In the genomic region with DNA sequence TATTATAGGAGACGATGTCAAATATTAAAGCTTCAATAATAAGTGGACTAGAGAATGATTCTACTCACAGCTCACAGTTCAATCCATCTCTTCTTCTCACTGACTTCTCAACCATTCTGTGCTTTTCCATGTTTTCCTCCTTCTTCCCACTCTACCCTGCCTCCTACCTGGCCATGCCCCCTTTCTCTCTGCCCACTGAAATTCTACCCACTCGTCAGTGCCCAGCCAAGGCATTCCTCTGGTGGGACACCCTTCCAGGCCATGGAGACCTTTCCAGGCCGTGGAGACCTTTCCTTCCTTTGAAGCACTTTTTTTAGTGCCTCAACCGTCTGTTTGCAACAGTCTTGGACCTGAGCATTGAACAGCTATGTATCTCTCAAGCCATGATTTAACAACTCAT, we compare ENCODE assay signal across 1 cellular context.
TF ChIP-seq lines count a peak whose summit lies in the region.

No MANE protein-coding gene starts in this region.

TF ChIP-seq in SK-N-SH treated with all-trans-retinoic acid at 6 μM for 48 hours, 23 proteins besides CTCF, POLR2A, EP300 and RAD21 (continued from another document):
- TF ChIP-seq, protein P1, sequence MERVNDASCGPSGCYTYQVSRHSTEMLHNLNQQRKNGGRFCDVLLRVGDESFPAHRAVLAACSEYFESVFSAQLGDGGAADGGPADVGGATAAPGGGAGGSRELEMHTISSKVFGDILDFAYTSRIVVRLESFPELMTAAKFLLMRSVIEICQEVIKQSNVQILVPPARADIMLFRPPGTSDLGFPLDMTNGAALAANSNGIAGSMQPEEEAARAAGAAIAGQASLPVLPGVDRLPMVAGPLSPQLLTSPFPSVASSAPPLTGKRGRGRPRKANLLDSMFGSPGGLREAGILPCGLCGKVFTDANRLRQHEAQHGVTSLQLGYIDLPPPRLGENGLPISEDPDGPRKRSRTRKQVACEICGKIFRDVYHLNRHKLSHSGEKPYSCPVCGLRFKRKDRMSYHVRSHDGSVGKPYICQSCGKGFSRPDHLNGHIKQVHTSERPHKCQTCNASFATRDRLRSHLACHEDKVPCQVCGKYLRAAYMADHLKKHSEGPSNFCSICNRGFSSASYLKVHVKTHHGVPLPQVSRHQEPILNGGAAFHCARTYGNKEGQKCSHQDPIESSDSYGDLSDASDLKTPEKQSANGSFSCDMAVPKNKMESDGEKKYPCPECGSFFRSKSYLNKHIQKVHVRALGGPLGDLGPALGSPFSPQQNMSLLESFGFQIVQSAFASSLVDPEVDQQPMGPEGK (CRISPR knock-in tag; IDR thresholded peaks at IDR 0.05; ENCODE audit: borderline replicate concordance) = no peak
- no peak for TF ChIP-seq RARB (CRISPR knock-in tag; IDR thresholded peaks at IDR 0.05)
- no peak for TF ChIP-seq SNAI2 (CRISPR knock-in tag; IDR thresholded peaks at IDR 0.05)
